In the genomic region with DNA sequence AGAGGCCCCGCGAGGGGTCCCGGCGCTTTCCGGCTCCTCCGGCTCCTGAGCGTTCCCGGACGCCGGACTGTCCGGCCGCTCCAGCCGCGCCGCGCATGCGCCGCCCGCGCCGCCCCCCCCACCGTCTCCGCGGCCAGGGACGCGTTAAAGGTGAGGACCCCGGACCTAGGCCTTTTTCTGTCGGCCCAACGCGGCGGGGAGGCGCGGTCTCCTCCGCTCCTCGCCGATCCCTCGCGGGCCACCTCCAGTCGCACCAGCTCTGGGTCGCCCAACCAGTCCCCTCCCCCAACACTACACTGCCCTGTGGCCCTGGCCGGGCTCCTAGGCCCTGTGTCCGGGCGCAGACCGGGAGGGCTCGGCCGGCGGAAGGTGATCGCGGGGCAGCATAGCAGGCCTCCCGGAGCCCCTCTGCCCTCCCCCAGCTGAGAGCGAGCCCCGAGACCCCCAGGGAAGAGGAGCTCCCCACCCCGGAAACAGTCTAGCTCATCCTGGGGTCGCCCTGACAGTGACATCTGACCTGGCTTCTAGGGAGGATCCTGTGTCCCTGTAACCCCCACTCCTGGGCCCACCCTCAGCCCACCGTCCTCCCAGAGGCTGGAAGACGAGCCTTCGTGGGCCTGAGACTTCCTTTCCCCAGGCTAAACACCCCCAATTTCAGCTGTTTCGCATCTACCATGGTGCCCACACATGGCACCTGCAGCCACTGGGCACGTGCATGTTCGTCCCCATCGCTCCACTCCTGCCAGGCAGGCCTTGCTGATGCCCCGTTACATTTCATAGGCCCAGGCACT, we compare ENCODE assay signal across 1 cellular context.
TF ChIP-seq lines count a peak whose summit lies in the region.

No MANE protein-coding gene starts in this region.

TF ChIP-seq in GM23338, 12 proteins besides CTCF, POLR2A, EP300 and RAD21 (continued from another document):
- TF ChIP-seq, protein P1, sequence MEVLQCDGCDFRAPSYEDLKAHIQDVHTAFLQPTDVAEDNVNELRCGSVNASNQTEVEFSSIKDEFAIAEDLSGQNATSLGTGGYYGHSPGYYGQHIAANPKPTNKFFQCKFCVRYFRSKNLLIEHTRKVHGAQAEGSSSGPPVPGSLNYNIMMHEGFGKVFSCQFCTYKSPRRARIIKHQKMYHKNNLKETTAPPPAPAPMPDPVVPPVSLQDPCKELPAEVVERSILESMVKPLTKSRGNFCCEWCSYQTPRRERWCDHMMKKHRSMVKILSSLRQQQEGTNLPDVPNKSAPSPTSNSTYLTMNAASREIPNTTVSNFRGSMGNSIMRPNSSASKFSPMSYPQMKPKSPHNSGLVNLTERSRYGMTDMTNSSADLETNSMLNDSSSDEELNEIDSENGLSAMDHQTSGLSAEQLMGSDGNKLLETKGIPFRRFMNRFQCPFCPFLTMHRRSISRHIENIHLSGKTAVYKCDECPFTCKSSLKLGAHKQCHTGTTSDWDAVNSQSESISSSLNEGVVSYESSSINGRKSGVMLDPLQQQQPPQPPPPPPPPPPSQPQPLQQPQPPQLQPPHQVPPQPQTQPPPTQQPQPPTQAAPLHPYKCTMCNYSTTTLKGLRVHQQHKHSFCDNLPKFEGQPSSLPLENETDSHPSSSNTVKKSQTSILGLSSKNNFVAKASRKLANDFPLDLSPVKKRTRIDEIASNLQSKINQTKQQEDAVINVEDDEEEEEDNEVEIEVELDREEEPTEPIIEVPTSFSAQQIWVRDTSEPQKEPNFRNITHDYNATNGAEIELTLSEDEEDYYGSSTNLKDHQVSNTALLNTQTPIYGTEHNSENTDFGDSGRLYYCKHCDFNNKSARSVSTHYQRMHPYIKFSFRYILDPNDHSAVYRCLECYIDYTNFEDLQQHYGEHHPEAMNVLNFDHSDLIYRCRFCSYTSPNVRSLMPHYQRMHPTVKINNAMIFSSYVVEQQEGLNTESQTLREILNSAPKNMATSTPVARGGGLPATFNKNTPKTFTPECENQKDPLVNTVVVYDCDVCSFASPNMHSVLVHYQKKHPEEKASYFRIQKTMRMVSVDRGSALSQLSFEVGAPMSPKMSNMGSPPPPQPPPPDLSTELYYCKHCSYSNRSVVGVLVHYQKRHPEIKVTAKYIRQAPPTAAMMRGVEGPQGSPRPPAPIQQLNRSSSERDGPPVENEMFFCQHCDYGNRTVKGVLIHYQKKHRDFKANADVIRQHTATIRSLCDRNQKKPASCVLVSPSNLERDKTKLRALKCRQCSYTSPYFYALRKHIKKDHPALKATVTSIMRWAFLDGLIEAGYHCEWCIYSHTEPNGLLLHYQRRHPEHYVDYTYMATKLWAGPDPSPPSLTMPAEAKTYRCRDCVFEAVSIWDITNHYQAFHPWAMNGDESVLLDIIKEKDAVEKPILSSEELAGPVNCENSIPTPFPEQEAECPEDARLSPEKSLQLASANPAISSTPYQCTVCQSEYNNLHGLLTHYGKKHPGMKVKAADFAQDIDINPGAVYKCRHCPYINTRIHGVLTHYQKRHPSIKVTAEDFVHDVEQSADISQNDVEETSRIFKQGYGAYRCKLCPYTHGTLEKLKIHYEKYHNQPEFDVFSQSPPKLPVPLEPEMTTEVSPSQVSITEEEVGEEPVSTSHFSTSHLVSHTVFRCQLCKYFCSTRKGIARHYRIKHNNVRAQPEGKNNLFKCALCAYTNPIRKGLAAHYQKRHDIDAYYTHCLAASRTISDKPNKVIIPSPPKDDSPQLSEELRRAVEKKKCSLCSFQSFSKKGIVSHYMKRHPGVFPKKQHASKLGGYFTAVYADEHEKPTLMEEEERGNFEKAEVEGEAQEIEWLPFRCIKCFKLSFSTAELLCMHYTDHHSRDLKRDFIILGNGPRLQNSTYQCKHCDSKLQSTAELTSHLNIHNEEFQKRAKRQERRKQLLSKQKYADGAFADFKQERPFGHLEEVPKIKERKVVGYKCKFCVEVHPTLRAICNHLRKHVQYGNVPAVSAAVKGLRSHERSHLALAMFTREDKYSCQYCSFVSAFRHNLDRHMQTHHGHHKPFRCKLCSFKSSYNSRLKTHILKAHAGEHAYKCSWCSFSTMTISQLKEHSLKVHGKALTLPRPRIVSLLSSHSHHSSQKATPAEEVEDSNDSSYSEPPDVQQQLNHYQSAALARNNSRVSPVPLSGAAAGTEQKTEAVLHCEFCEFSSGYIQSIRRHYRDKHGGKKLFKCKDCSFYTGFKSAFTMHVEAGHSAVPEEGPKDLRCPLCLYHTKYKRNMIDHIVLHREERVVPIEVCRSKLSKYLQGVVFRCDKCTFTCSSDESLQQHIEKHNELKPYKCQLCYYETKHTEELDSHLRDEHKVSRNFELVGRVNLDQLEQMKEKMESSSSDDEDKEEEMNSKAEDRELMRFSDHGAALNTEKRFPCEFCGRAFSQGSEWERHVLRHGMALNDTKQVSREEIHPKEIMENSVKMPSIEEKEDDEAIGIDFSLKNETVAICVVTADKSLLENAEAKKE (CRISPR knock-in tag; IDR thresholded peaks at IDR 0.05) = no peak
TF ChIP-seq in GM23338: peak in this region for 1.
